ENCODE assay signal across 13 cellular contexts in the genomic region with DNA sequence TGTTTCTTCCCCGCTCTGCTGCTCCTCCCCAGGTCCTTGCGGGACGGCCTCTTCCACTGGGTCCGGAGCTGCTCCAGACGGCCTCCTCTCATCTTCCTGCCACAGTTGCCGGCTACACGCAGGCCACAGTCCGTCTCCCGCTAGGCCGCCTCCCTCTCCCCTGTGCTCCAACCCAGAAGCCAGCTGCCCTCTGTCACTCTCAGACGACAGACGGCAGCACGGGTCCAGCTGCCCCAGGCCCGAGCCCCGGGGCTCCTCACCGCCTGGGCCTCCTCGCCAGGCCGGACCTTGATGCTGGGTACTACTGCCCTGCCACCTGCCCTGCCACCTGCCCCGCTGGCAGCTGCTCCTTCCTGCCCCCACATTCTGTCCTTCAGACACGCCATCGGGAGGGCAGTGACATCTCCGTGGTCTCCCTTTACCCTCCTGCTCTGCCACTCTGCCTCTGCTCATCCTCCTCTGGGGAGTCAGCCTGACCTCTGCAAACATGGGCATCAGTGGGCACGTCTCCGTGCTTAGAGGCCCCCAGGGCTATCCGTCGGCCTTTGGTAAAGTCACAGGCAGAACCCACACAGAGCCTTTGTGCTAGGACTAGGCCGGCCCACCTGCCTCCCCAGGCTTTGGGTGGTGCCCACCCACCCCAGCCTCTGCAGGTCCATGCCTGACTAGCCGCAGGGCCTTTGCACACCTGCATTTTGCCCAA. TPM values are rescaled to one million over a fixed set of nuclear protein-coding genes. Genes with fewer than 3 reads are reported as not detected.
DNase-seq lines count a peak whose midpoint lies in the region; ATAC-seq and TF ChIP-seq lines count a peak whose summit lies in the region.
"Had no signal": no experiment of that assay in that cellular context is flagged by ENCODE, and none has a peak within 500 bp of the region (broad histone marks: within the 10 kb centered on the region; RNA-seq: fewer than 3 reads in every experiment).

No MANE protein-coding gene starts in this region.

- H3K9me3 ChIP-seq in heart left ventricle (no peaks in the 10 kb centered on the region), WERI-Rb-1 (ENCODE audit: severe bottlenecking) (no peaks in the 10 kb centered on the region), aorta (ENCODE audit: control insufficient read depth, low read length) (no peaks in the 10 kb centered on the region)
- H3K9me3 ChIP-seq: ascending aorta had no signal

- 73 to 82% (median 75%) methylated on average over 28 of the region's 28 CpGs for WGBS in heart left ventricle, 4 donors
- 82 to 83% methylated on average over 28 of the region's 28 CpGs for WGBS in aorta, 2 donors

- DNase-seq in heart left ventricle (peak in 3 of 5 donors; percentile 14 to 38 (median 22)), cardiac septum (ENCODE audit: low spot score) (no peak), WERI-Rb-1 (peak; percentile 54), mesenteric fat pad (ENCODE audit: low spot score) (peak; percentile 78), aorta (peak; percentile 42 to 49), HCEC 1CT (no peak)
- DNase-seq: activated CD4-positive, CD25-positive, alpha-beta regulatory T cell treated with anti-CD3 and anti-CD28 coated beads, Interleukin-2, amount 50 U/mL, for 72 hours; CD4-positive, CD25-positive, alpha-beta regulatory T cell; NCI-H1092 had no signal

- TF ChIP-seq CTCF in heart left ventricle (IDR thresholded peaks at IDR 0.05) (no peak), WERI-Rb-1 (IDR thresholded peaks at IDR 0.05; ENCODE audit: low read depth, low read length) (no peak)

- TF ChIP-seq POLR2A in heart left ventricle (IDR thresholded peaks at IDR 0.05): no peak

- no peaks in the 10 kb centered on the region for H3K36me3 ChIP-seq in heart left ventricle
- H3K36me3 ChIP-seq in WERI-Rb-1: no peaks in the 10 kb centered on the region
- no peaks in the 10 kb centered on the region for H3K36me3 ChIP-seq in aorta (ENCODE audit: control insufficient read depth in 1 of 2, insufficient read depth in 2 of 2, low read length in 1 of 2)
- H3K36me3 ChIP-seq: ascending aorta had no signal

- ATAC-seq in heart left ventricle: no peak
- no peak for ATAC-seq in aorta (ENCODE audit: low FRiP score)
- no peak for ATAC-seq in GM21529 (IDR thresholded peaks at IDR 0.05; ENCODE audit: unreplicated experiment)

- H3K4me1 ChIP-seq in heart left ventricle (no peaks in the 10 kb centered on the region), aorta (ENCODE audit: control insufficient read depth in 1 of 2, insufficient read depth in 2 of 2, low read length in 2 of 2) (no peaks in the 10 kb centered on the region)
- H3K4me1 ChIP-seq: ascending aorta had no signal

- intact Hi-C loops in heart left ventricle (cut with DNase I) (no loop called here), cardiac septum (cut with DNase I) (no loop called here), aorta (cut with DNase I) (no loop called here)

- H3K27ac ChIP-seq in heart left ventricle (no peak overlapping the region), WERI-Rb-1 (no peak overlapping the region), aorta (ENCODE audit: low read depth in 1 of 2, low read length in 2 of 2) (no peak overlapping the region)
- H3K27ac ChIP-seq: ascending aorta had no signal

- H3K4me3 ChIP-seq in heart left ventricle (no peak overlapping the region), WERI-Rb-1 (ENCODE audit: low read depth, low read length) (no peak overlapping the region), aorta (ENCODE audit: low read length in 2 of 2) (no peak overlapping the region)
- H3K4me3 ChIP-seq: ascending aorta had no signal

- H3K27me3 ChIP-seq in heart left ventricle (peaks cover 0 to 21% (median 0%) of the 10 kb centered on the region in 9 donors), WERI-Rb-1 (ENCODE audit: insufficient read depth, low read depth, severe bottlenecking) (no peaks in the 10 kb centered on the region), aorta (ENCODE audit: control insufficient read depth in 1 of 2, insufficient read depth in 2 of 2, low read length in 1 of 2) (no peaks in the 10 kb centered on the region)
- H3K27me3 ChIP-seq: ascending aorta had no signal

RNA-seq across cellular contexts. Expression of a gene that starts 43.1 kb away (rescaled TPM):
- total RNA-seq in heart left ventricle (not detected), cardiac septum (not detected), mesenteric fat pad (not detected), aorta (under 1 TPM in 1 of 2 donors, not detected in 1; 0.45 TPM)
- polyA plus RNA-seq in heart left ventricle (under 1 TPM in 1 of 2 donors, not detected in 1; 0.08 TPM), aorta (not detected)
- total RNA-seq: ascending aorta; CD4-positive, CD25-positive, alpha-beta regulatory T cell; pulmonary artery endothelial cell; subcutaneous adipose tissue had no signal
- polyA plus RNA-seq: CD4-positive, CD25-positive, alpha-beta regulatory T cell had no signal

RNA-seq across cellular contexts. Expression of a gene that starts 53.7 kb away (rescaled TPM):
- total RNA-seq in heart left ventricle (under 1 TPM in 1 of 9 donors, not detected in 8; 0.67 TPM), cardiac septum (not detected), mesenteric fat pad (0.74 TPM), aorta (1 to 10 TPM; 1.9 to 2.1 TPM)
- polyA plus RNA-seq in heart left ventricle (1 to 10 TPM in 1 of 2 donors, not detected in 1; 1.8 TPM), aorta (10 to 100 TPM; 17.2 to 18.8 TPM)
- total RNA-seq: ascending aorta; CD4-positive, CD25-positive, alpha-beta regulatory T cell; pulmonary artery endothelial cell; subcutaneous adipose tissue had no signal
- polyA plus RNA-seq: CD4-positive, CD25-positive, alpha-beta regulatory T cell had no signal

RNA-seq across cellular contexts. Expression of a gene that starts 55.7 kb away (rescaled TPM):
- total RNA-seq in heart left ventricle (1 to 10 TPM in 1 of 9 donors, under 1 TPM in 2, not detected in 6; 0.33 to 2.3 (median 0.54) TPM), cardiac septum (not detected), mesenteric fat pad (0.64 TPM), aorta (1 to 10 TPM in 1 of 2 donors, under 1 TPM in 1; 0.62 to 1.4 TPM)
- polyA plus RNA-seq in heart left ventricle (under 1 TPM in 1 of 2 donors, not detected in 1; 0.07 TPM), aorta (not detected)
- total RNA-seq: ascending aorta, pulmonary artery endothelial cell had no signal

Comparison
In these comparisons a context has a peak if more than half of its experiments do, and no peak if none do; other contexts are left out.
1. DNase-seq: peak in heart left ventricle (3 of 5), WERI-Rb-1 (single experiment), mesenteric fat pad (single experiment) and aorta (2 of 2); none in cardiac septum (single experiment) and HCEC 1CT (single experiment).